ENCODE assay signal across 8 cellular contexts in genomic region chr17:20992987-20993862, GRCh38. TPM values are rescaled to one million over a fixed set of nuclear protein-coding genes. Genes with fewer than 3 reads are reported as not detected.
DNase-seq lines count a peak whose midpoint lies in the region; ATAC-seq and TF ChIP-seq lines count a peak whose summit lies in the region.

No MANE protein-coding gene starts in this region.

- H3K9me2 ChIP-seq in neural cell (ENCODE audit: insufficient read depth, low read length) = no peaks in the 10 kb centered on the region

- no peak for TF ChIP-seq EP300 in neural cell (conservative IDR thresholded peaks at IDR 0.05; ENCODE audit: poor library complexity, severe bottlenecking)

- CTCF ChIA-PET in Panc1 (lab: Charles Lee) = interaction anchor here (0.6 to 0.9 kb wide), 5 partner anchors 16 to 216 kb away, joined by 4 to 10 read pairs (median 7); no protein-coding TSS in a partner anchor

- no peaks in the 10 kb centered on the region for H3K9me3 Mint-ChIP-seq in stimulated activated naive CD8-positive, alpha-beta T cell treated with anti-CD3 and anti-CD28 coated beads, Interleukin-15, amount 100 ng/mL, for 72 hours

- no peaks in the 10 kb centered on the region for H3F3A ChIP-seq in neural cell (ENCODE audit: insufficient read depth, low read length, poor library complexity, severe bottlenecking)

- no peaks in the 10 kb centered on the region for H3K36me3 ChIP-seq in Panc1 (ENCODE audit: control insufficient read depth, insufficient read depth, low read length)
- H3K36me3 ChIP-seq in neural cell (ENCODE audit: insufficient read depth, low read length) = no peaks in the 10 kb centered on the region

- H3K4me3 Mint-ChIP-seq in stimulated activated naive CD8-positive, alpha-beta T cell treated with anti-CD3 and anti-CD28 coated beads, Interleukin-15, amount 100 ng/mL, for 72 hours = no peak overlapping the region

- in situ Hi-C loops in Panc1 (cut with HindIII; ENCODE audit: low pct_unique_long_range_greater_than_20kb, low sequenced_read_pairs) = no loop called here

- DNase-seq in COLO829 (ENCODE audit: low spot score) (peak; percentile 99), Panc1 (ENCODE audit: low read depth, low spot score) (peak; percentile 35), fibroblast of pulmonary artery (ENCODE audit: low read depth) (peak; percentile 88)
- peak; percentile 17 to 38 for DNase-seq in activated T-helper 1 cell treated with anti-CD3 and anti-CD28 coated beads, Interleukin-2, amount 50 U/mL, for 16 hours (ENCODE audit: low read depth in 1 of 2, low spot score in 1 of 2)
- DNase-seq in stimulated activated naive CD8-positive, alpha-beta T cell treated with anti-CD3 and anti-CD28 coated beads, Interleukin-15, amount 100 ng/mL, for 72 hours = peak; percentile 61 to 70

- H3K4me2 ChIP-seq in neural cell (ENCODE audit: low read length) = no peak overlapping the region

- no peaks in the 10 kb centered on the region for H3K9me3 ChIP-seq in Panc1 (ENCODE audit: control insufficient read depth, insufficient read depth, low read depth, low read length)
- no peaks in the 10 kb centered on the region for H3K9me3 ChIP-seq in neural cell (ENCODE audit: low read length)

- no peak overlapping the region for H2AFZ ChIP-seq in neural cell (ENCODE audit: low read depth, low read length)

- intact Hi-C loops in Panc1 (cut with micrococcal nuclease; ENCODE audit: unreplicated experiment) = no loop called here

- peak; percentile 93 for TF ChIP-seq CTCF in Panc1 (IDR thresholded peaks at IDR 0.05)
- TF ChIP-seq CTCF in fibroblast of pulmonary artery (IDR thresholded peaks at IDR 0.05; ENCODE audit: low read length, missing control alignments) = peak; percentile 97
- peak; percentile 83 for TF ChIP-seq CTCF in neural cell (IDR thresholded peaks at IDR 0.05; ENCODE audit: poor library complexity, severe bottlenecking)

- H3K4me3 ChIP-seq in Panc1 (ENCODE audit: low read depth in 2 of 2, low read length in 2 of 2) (no peak overlapping the region), fibroblast of pulmonary artery (replicated peaks; ENCODE audit: low read depth, low read length) (no peak overlapping the region), neural cell (ENCODE audit: low read length) (no peak overlapping the region)

- peaks cover under 1% of the 10 kb centered on the region for H4K20me1 ChIP-seq in neural cell (ENCODE audit: insufficient read depth)

- peak overlapping the region; percentile 15 for H3K9ac ChIP-seq in neural cell (ENCODE audit: low read length)

- peak; percentile 68 for TF ChIP-seq RAD21 in neural cell (conservative IDR thresholded peaks at IDR 0.05)

- BruUV-seq in Panc1 (replicated peaks; lab: Mats Ljungman, UMichigan) = no TSS peak

- POLR2A ChIA-PET in Panc1 (lab: Charles Lee) = interaction anchor here (0.5 to 0.6 kb wide), 3 partner anchors 106 to 1139 kb away, joined by 3 to 4 read pairs (median 4); no protein-coding TSS in a partner anchor

- H3K27me3 ChIP-seq in Panc1 (ENCODE audit: control insufficient read depth, insufficient read depth, low read length) = no peaks in the 10 kb centered on the region
- H3K27me3 ChIP-seq in neural cell (ENCODE audit: insufficient read depth, low read depth, low read length) = no peaks in the 10 kb centered on the region

- H3K27ac ChIP-seq in Panc1 (ENCODE audit: low read length) (no peak overlapping the region), neural cell (ENCODE audit: low read length) (peak overlapping the region; percentile 30)

- peak; percentile 59 for ATAC-seq in HG03354 (IDR thresholded peaks at IDR 0.05; ENCODE audit: poor library complexity, severe bottlenecking, unreplicated experiment)
- no peak for ATAC-seq in Panc1
- peak; percentile 57 for ATAC-seq in stimulated activated naive CD8-positive, alpha-beta T cell treated with anti-CD3 and anti-CD28 coated beads, Interleukin-15, amount 100 ng/mL, for 72 hours
- ATAC-seq in GM21390 (IDR thresholded peaks at IDR 0.05; ENCODE audit: unreplicated experiment) = no peak

- no peak overlapping the region for H3K27ac Mint-ChIP-seq in stimulated activated naive CD8-positive, alpha-beta T cell treated with anti-CD3 and anti-CD28 coated beads, Interleukin-15, amount 100 ng/mL, for 72 hours

- H3K4me1 Mint-ChIP-seq in stimulated activated naive CD8-positive, alpha-beta T cell treated with anti-CD3 and anti-CD28 coated beads, Interleukin-15, amount 100 ng/mL, for 72 hours = peaks cover 8% of the 10 kb centered on the region

- no peaks in the 10 kb centered on the region for H3K79me2 ChIP-seq in neural cell (replicated peaks; ENCODE audit: insufficient read depth, low read length)

- no peaks in the 10 kb centered on the region for H3K4me1 ChIP-seq in Panc1 (ENCODE audit: control insufficient read depth, insufficient read depth, low read length)

- no peaks in the 10 kb centered on the region for H3K27me3 Mint-ChIP-seq in stimulated activated naive CD8-positive, alpha-beta T cell treated with anti-CD3 and anti-CD28 coated beads, Interleukin-15, amount 100 ng/mL, for 72 hours

TF ChIP-seq in neural cell, 6 proteins besides CTCF, POLR2A, EP300 and RAD21:
- TF ChIP-seq POLR2AphosphoS5 (IDR thresholded peaks at IDR 0.05) = no peak
- peak; percentile 75 for TF ChIP-seq SMC3 (conservative IDR thresholded peaks at IDR 0.05; ENCODE audit: poor library complexity)
- no peak for TF ChIP-seq REST (IDR thresholded peaks at IDR 0.05; ENCODE audit: borderline replicate concordance)
- TF ChIP-seq MXI1 (conservative IDR thresholded peaks at IDR 0.05; ENCODE audit: poor library complexity, severe bottlenecking) = peak; percentile 29
- TF ChIP-seq EZH2 (IDR thresholded peaks at IDR 0.05; ENCODE audit: borderline replicate concordance, insufficient read depth, low read length, poor library complexity, severe bottlenecking) = no peak
- no peak for TF ChIP-seq TAF1 (IDR thresholded peaks at IDR 0.05; ENCODE audit: low read depth)
TF ChIP-seq in neural cell: peak in this region for 2.

RNA-seq across cellular contexts. Expression of gene USP22, which starts 49.6 kb away (rescaled TPM):
- 224 TPM for total RNA-seq in Panc1 (2021; ENCODE audit: unreplicated experiment)
- polyA plus RNA-seq in Panc1 (2012; ENCODE audit: insufficient read length) = 175 TPM
- polyA plus RNA-seq in neural cell = 269 and 274 TPM in 2 replicates
- polyA minus RNA-seq in neural cell = 638 and 676 TPM in 2 replicates

Comparison
In these comparisons a context has a peak if more than half of its experiments do, and no peak if none do; other contexts are left out.
1. DNase-seq: peak in every context shown above with its lines; median percentile 99 in COLO829; 88 in fibroblast of pulmonary artery; 66 in stimulated activated naive CD8-positive, alpha-beta T cell treated with anti-CD3 and anti-CD28 coated beads, Interleukin-15, amount 100 ng/mL, for 72 hours; 35 in Panc1; 28 in activated T-helper 1 cell treated with anti-CD3 and anti-CD28 coated beads, Interleukin-2, amount 50 U/mL, for 16 hours.
2. ATAC-seq: peak in HG03354 (single experiment) and stimulated activated naive CD8-positive, alpha-beta T cell treated with anti-CD3 and anti-CD28 coated beads, Interleukin-15, amount 100 ng/mL, for 72 hours (single experiment); none in Panc1 (single experiment) and GM21390 (single experiment).
3. Peak in every context shown above with its lines, with median percentiles within 50 percentile points of each other: CTCF ChIP-seq.